ENCODE assay signal across 20 cellular contexts in genomic region chr2:98704499-98705332, GRCh38. TPM values are rescaled to one million over a fixed set of nuclear protein-coding genes. Genes with fewer than 3 reads are reported as not detected.
A peak's percentile ranks its signal among the peaks of the same experiment; 100 is the strongest.
DNase-seq lines count a peak whose midpoint lies in the region; ATAC-seq, FAIRE-seq and TF ChIP-seq lines count a peak whose summit lies in the region.
"Had no signal": no experiment of that assay in that cellular context is flagged by ENCODE, and none has a peak within 500 bp of the region (broad histone marks: within the 10 kb centered on the region; RNA-seq: fewer than 3 reads in every experiment).

No MANE protein-coding gene starts in this region.

- TF ChIP-seq CTCF in left ventricle myocardium inferior (IDR thresholded peaks at IDR 0.05; ENCODE audit: borderline replicate concordance) (no peak), hepatocyte (IDR thresholded peaks at IDR 0.05; ENCODE audit: poor library complexity) (no peak)

- peak overlapping the region; percentile 84 for H3K27ac ChIP-seq in left ventricle myocardium inferior (replicated peaks)
- peak overlapping the region; percentile 58 for H3K27ac ChIP-seq in hepatocyte
- H3K27ac ChIP-seq: esophagus squamous epithelium, KMS-11 had no signal

- peaks cover 19% of the 10 kb centered on the region for H3K79me2 ChIP-seq in hepatocyte

- FAIRE-seq in frontal cortex (lab: Jason Lieb, UNC) = no peak
- FAIRE-seq: colon, GM12878, RCC 7860 had no signal

- H3K4me3 ChIP-seq in left ventricle myocardium inferior (no peak overlapping the region), hepatocyte (no peak overlapping the region)
- H3K4me3 ChIP-seq: esophagus squamous epithelium, GM12878, lung had no signal

- DNase-seq in left ventricle myocardium inferior (no peak), cardiac septum (ENCODE audit: low spot score) (no peak), NCI-H748 (lab: John Stamatoyannopoulos, UW; ENCODE audit: unreplicated experiment) (peak; percentile 92), hepatocyte (ENCODE audit: low spot score) (peak; percentile 64), GDM1 (lab: John Stamatoyannopoulos, UW) (no peak), frontal cortex (ENCODE audit: low spot score in 2 of 2) (no peak), HPDE6-E6E7 (ENCODE audit: extremely low spot score) (no peak)
- DNase-seq: DND-41; esophagus squamous epithelium; hippocampal formation; NCI-H2171 treated with DMSO at 0.1 percent for 48 hours; occipital lobe; stimulated activated CD4-positive, alpha-beta T cell treated with anti-CD3 and anti-CD28 coated beads, Interleukin-12 subunit alpha, Interleukin-12 subunit beta, amount 100 ng/mL, for 4 hours; T-helper 9 cell had no signal

- WGBS in hepatocyte (ENCODE audit: low lambda C conversion rate, missing lambda C conversion rate) = 57% methylated on average over 9 of the region's 9 CpGs

- peak overlapping the region; percentile 54 for H3K4me2 ChIP-seq in hepatocyte
- H3K4me2 ChIP-seq: KMS-11 had no signal

- H3K9me3 ChIP-seq in left ventricle myocardium inferior (replicated peaks) = no peaks in the 10 kb centered on the region
- H3K9me3 ChIP-seq in hepatocyte (ENCODE audit: low read depth) = no peaks in the 10 kb centered on the region
- H3K9me3 ChIP-seq: esophagus squamous epithelium had no signal

- intact Hi-C loops in left ventricle myocardium inferior (cut with micrococcal nuclease) (no loop called here), cardiac septum (cut with DNase I) (no loop called here)

- no peaks in the 10 kb centered on the region for H3K36me3 ChIP-seq in left ventricle myocardium inferior
- H3K36me3 ChIP-seq in hepatocyte (replicated peaks; ENCODE audit: insufficient read depth, low read depth) = no peaks in the 10 kb centered on the region
- H3K36me3 ChIP-seq: esophagus squamous epithelium had no signal

- H4K20me1 ChIP-seq in hepatocyte (ENCODE audit: insufficient read depth, poor library complexity, severe bottlenecking) = no peaks in the 10 kb centered on the region

- H3K9me2 ChIP-seq in hepatocyte (replicated peaks; ENCODE audit: insufficient read depth) = no peaks in the 10 kb centered on the region

- H3K4me1 ChIP-seq in left ventricle myocardium inferior (peaks cover 97% of the 10 kb centered on the region), hepatocyte (ENCODE audit: insufficient read depth) (peaks cover 36% of the 10 kb centered on the region)

- H3K27me3 ChIP-seq in left ventricle myocardium inferior (ENCODE audit: low read depth) (no peaks in the 10 kb centered on the region), hepatocyte (no peaks in the 10 kb centered on the region)
- H3K27me3 ChIP-seq: esophagus squamous epithelium had no signal

- H2AFZ ChIP-seq in hepatocyte = no peak overlapping the region

- ATAC-seq in GM21528 (IDR thresholded peaks at IDR 0.05; ENCODE audit: low FRiP score, unreplicated experiment) = no peak
- ATAC-seq: GM12878 had no signal

RNA-seq across cellular contexts. Expression of gene MGAT4A, which starts 26.2 kb away (rescaled TPM):
- total RNA-seq in left ventricle myocardium inferior = 18.4 TPM
- 16.3 TPM for total RNA-seq in cardiac septum
- 21.6 and 22.2 TPM in 2 replicates for total RNA-seq in hepatocyte
- 10.1 and 10.5 TPM in 2 replicates for polyA plus RNA-seq in hepatocyte
- total RNA-seq in frontal cortex = 38.3 TPM

Comparison
In these comparisons a context has a peak if more than half of its experiments do, and no peak if none do; other contexts are left out.
1. DNase-seq: peak in NCI-H748 (single experiment) and hepatocyte (single experiment); none in left ventricle myocardium inferior (single experiment), cardiac septum (single experiment), GDM1 (single experiment), frontal cortex (0 of 2) and HPDE6-E6E7 (single experiment).